In the genomic region with DNA sequence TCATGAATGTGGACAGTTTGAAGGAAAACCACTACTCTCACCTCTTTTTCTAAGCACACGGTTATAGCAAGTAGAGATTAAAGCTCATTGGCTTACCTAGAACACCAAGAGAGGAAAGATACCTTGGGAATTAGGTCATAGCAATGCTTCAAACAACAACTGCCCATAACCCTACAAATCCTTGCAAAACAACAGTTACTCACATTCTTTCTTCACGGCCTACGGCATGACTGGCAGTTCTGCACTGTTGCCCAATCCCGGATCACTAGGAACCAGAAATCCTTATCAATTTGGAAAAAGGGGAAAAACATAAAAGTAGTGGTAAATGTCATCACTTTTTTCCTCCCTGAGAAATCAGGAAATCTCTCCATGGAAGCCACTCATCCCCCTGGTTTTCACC, we compare ENCODE assay signal across 19 cellular contexts. TPM values are rescaled to one million over a fixed set of nuclear protein-coding genes. Genes with fewer than 3 reads are reported as not detected.
DNase-seq lines count a peak whose midpoint lies in the region; ATAC-seq, FAIRE-seq and TF ChIP-seq lines count a peak whose summit lies in the region.
"Had no signal": no experiment of that assay in that cellular context is flagged by ENCODE, and none has a peak within 500 bp of the region (broad histone marks: within the 10 kb centered on the region; RNA-seq: fewer than 3 reads in every experiment).

No MANE protein-coding gene starts in this region.

- H3K79me2 ChIP-seq in HepG2 (ENCODE audit: insufficient read depth, low read length), result no peaks in the 10 kb centered on the region
- no peaks in the 10 kb centered on the region for H3K79me2 ChIP-seq in hepatocyte

- POLR2A ChIA-PET in HepG2 (lab: Yijun Ruan, JAX), result interaction anchor here (1.0 to 2.9 kb wide), 4 partner anchors 9 to 51 kb away, joined by 6 to 22 read pairs (median 6); partner anchors contain the start of genes ISM2 and VIPAS39

- H3K27me3 ChIP-seq in HepG2 (ENCODE audit: control insufficient read depth in 1 of 2, insufficient read depth in 2 of 2, low read length in 2 of 2) (no peaks in the 10 kb centered on the region), right lobe of liver (no peaks in the 10 kb centered on the region), hepatocyte (no peaks in the 10 kb centered on the region)
- H3K27me3 ChIP-seq: cardiac muscle cell, ovary had no signal

- H3K4me3 ChIP-seq in HepG2 (replicated peaks in 1 of 3; ENCODE audit: insufficient read depth in 1 of 3, low read depth in 2 of 3, low read length in 3 of 3) (no peak overlapping the region), right lobe of liver (no peak overlapping the region), hepatocyte (no peak overlapping the region)
- H3K4me3 ChIP-seq: cardiac muscle cell, mucosa of descending colon, ovary had no signal

- no peaks in the 10 kb centered on the region for H3K9me3 ChIP-seq in HepG2 (ENCODE audit: low read length)
- no peaks in the 10 kb centered on the region for H3K9me3 ChIP-seq in right lobe of liver
- no peaks in the 10 kb centered on the region for H3K9me3 ChIP-seq in hepatocyte (ENCODE audit: low read depth)
- H3K9me3 ChIP-seq: Caco-2, ovary had no signal

- H3K27ac ChIP-seq in HepG2 (ENCODE audit: extremely low read length, insufficient read depth, low read length) (peak overlapping the region; percentile 62), right lobe of liver (no peak overlapping the region), hepatocyte (peak overlapping the region; percentile 58)
- H3K27ac ChIP-seq: cardiac muscle cell, ovary had no signal

- 0 out of 2 replicates have a peak overlapping the region, but pooled peaks have one; percentile 5 for H3K4me2 ChIP-seq in HepG2 (ENCODE audit: low read depth, low read length)
- H3K4me2 ChIP-seq in hepatocyte, result no peak overlapping the region

- FAIRE-seq in HepG2 (lab: Jason Lieb, UNC), result peak; percentile 36
- FAIRE-seq: HTR-8/SVneo, islet of Langerhans had no signal

- TF ChIP-seq POLR2A in HepG2 (IDR thresholded peaks at IDR 0.05; ENCODE audit: insufficient read depth in 1 of 2, low read depth in 2 of 2, low read length in 2 of 2) (no peak), right lobe of liver (IDR thresholded peaks at IDR 0.05) (no peak)

- H4K20me1 ChIP-seq in HepG2 (ENCODE audit: insufficient read depth, low read length) (no peaks in the 10 kb centered on the region), hepatocyte (ENCODE audit: insufficient read depth, poor library complexity, severe bottlenecking) (no peaks in the 10 kb centered on the region)

- H3K9ac ChIP-seq in HepG2 (ENCODE audit: insufficient read depth, low read depth, low read length), result 0 out of 2 replicates have a peak overlapping the region, but pooled peaks have one; percentile 19

- in situ Hi-C loops in HepG2 (cut with HindIII; ENCODE audit: extremely low pct_ligation_motif_present, low pct_unique_long_range_greater_than_20kb), result no loop called here

- intact Hi-C loops in HepG2 (cut with micrococcal nuclease; ENCODE audit: unreplicated experiment) (no loop called here), right lobe of liver (cut with DNase I) (no loop called here)

- peak in 1 of 2 experiments; percentile 31; a peak in 1 of 4 replicates for TF ChIP-seq EP300 in HepG2 (IDR thresholded peaks at IDR 0.05; ENCODE audit: low read depth in 2 of 2, low read length in 2 of 2)
- TF ChIP-seq EP300 in HepG2 (CRISPR knock-in tag; IDR thresholded peaks at IDR 0.05; ENCODE audit: borderline replicate concordance), result peak; percentile 42; the same call in 1 of the 2 replicates

- BruUV-seq in HepG2 (replicated peaks; lab: Mats Ljungman, UMichigan), result no TSS peak

- no peak overlapping the region for H2AFZ ChIP-seq in HepG2 (ENCODE audit: low read length)
- no peak overlapping the region for H2AFZ ChIP-seq in hepatocyte

- H3K9me2 ChIP-seq in hepatocyte (replicated peaks; ENCODE audit: insufficient read depth), result no peaks in the 10 kb centered on the region

- CTCF ChIA-PET in HepG2 (lab: Yijun Ruan, JAX; ENCODE audit: low intra/inter-chr PET ratio, low total read pairs), result no interaction called here

- H3K36me3 ChIP-seq in HepG2 (replicated peaks in 1 of 2; ENCODE audit: control insufficient read depth in 1 of 2, insufficient read depth in 2 of 2, low read length in 2 of 2) (peaks cover 4 to 16% of the 10 kb centered on the region in 2 experiments; a peak in 3 of 5 replicates), right lobe of liver (peaks cover 0 to 26% (median 9%) of the 10 kb centered on the region in 4 donors), hepatocyte (replicated peaks; ENCODE audit: insufficient read depth, low read depth) (no peaks in the 10 kb centered on the region)
- H3K36me3 ChIP-seq: ovary had no signal

- H3K4me1 ChIP-seq in HepG2 (ENCODE audit: insufficient read depth, low read length) (peaks cover 44% of the 10 kb centered on the region), right lobe of liver (no peaks in the 10 kb centered on the region), hepatocyte (ENCODE audit: insufficient read depth) (peaks cover 4% of the 10 kb centered on the region)

- TF ChIP-seq CTCF in HepG2 (CRISPR knock-in tag; IDR thresholded peaks at IDR 0.05) (no peak), right lobe of liver (IDR thresholded peaks at IDR 0.05) (no peak), hepatocyte (IDR thresholded peaks at IDR 0.05; ENCODE audit: poor library complexity) (no peak)

- DNase-seq in HepG2 (ENCODE audit: low spot score), result peak; percentile 91
- no peak for DNase-seq in right lobe of liver
- peak; percentile 81 for DNase-seq in astrocyte of the hippocampus (ENCODE audit: low read depth, low spot score)
- DNase-seq in hepatocyte (ENCODE audit: low spot score), result no peak
- no peak for DNase-seq in MV-4-11 (lab: John Stamatoyannopoulos, UW)
- DNase-seq in NCI-H1436 treated with DMSO at 0.1 percent for 48 hours (lab: John Stamatoyannopoulos, UW), result no peak
- DNase-seq: activated gamma-delta T cell treated with Interleukin-2 at 50 U/mL for 16 hours; effector CD8-positive, alpha-beta T cell; glutamatergic neuron; mucosa of descending colon; NCI-H82; ovary had no signal

- ATAC-seq in HepG2 (peak; percentile 88), right lobe of liver (no peak), HG03175 (IDR thresholded peaks at IDR 0.05; ENCODE audit: unreplicated experiment) (no peak), HG02571 (IDR thresholded peaks at IDR 0.05; ENCODE audit: unreplicated experiment) (no peak)
- ATAC-seq: mucosa of descending colon had no signal

- WGBS in HepG2 (ENCODE audit: low lambda C conversion rate), result 22% methylated on average over 4 of the region's 4 CpGs
- 79% methylated on average over 4 of the region's 4 CpGs for WGBS in right lobe of liver (ENCODE audit: insufficient coverage, low coverage, low lambda C conversion rate, missing lambda C conversion rate)
- WGBS in hepatocyte (ENCODE audit: low lambda C conversion rate, missing lambda C conversion rate), result 62% methylated on average over 4 of the region's 4 CpGs

- TF ChIP-seq RAD21 in HepG2 (CRISPR knock-in tag; IDR thresholded peaks at IDR 0.05), result no peak

RNA-seq across cellular contexts. Expression of gene ISM2, which starts 9.6 kb away (rescaled TPM):
- 0.83 and 1.8 TPM in 2 replicates for total RNA-seq in HepG2 (2016; rRNA removed; fragmentation: Illumina TruSeq; extraction: Trizol)
- 0.20 and 0.44 TPM in 2 replicates for total RNA-seq in HepG2 (2016; cell fraction: cytosol; rRNA removed; fragmentation: Illumina TruSeq; extraction: Trizol; ENCODE audit: low read depth)
- 0.56 and 1.8 TPM in 2 replicates for total RNA-seq in HepG2 (2016; cell fraction: insoluble cytoplasmic fraction; rRNA removed; fragmentation: Illumina TruSeq; extraction: Trizol)
- total RNA-seq in HepG2 (2016; cell fraction: membrane; rRNA removed; fragmentation: Illumina TruSeq; extraction: Trizol), result 0.46 and 0.55 TPM in 2 replicates
- total RNA-seq in HepG2 (2016; cell fraction: nucleus; rRNA removed; fragmentation: Illumina TruSeq; extraction: Trizol), result 1.4 TPM in 2 replicates
- polyA plus RNA-seq in HepG2 (2011; rRNA removed), result 40.7 and 43.2 TPM in 2 replicates
- polyA plus RNA-seq in HepG2 (2011; cell fraction: cytosol; rRNA removed), result 17.0 and 22.7 TPM in 2 replicates
- 47.8 and 68.7 TPM in 2 replicates for polyA plus RNA-seq in HepG2 (2011; cell fraction: nucleus; rRNA removed)
- polyA plus RNA-seq in HepG2 (2012), result 59.6 and 62.7 TPM in 2 replicates
- polyA plus RNA-seq in HepG2 (2016; cell fraction: cytosol; fragmentation: Illumina TruSeq; extraction: Trizol; ENCODE audit: low read depth), result 0.08 and 0.19 TPM in 2 replicates
- polyA plus RNA-seq in HepG2 (2016; cell fraction: insoluble cytoplasmic fraction; fragmentation: Illumina TruSeq; extraction: Trizol; ENCODE audit: low read depth), result 0.53 and 0.60 TPM in 2 replicates
- 0.16 and 0.26 TPM in 2 replicates for polyA plus RNA-seq in HepG2 (2016; cell fraction: membrane; fragmentation: Illumina TruSeq; extraction: Trizol; ENCODE audit: low read depth)
- 2.1 and 2.3 TPM in 2 replicates for polyA plus RNA-seq in HepG2 (2016; cell fraction: nucleus; fragmentation: Illumina TruSeq; extraction: Trizol; ENCODE audit: insufficient read depth, low read depth)
- 0.09 and 81.0 TPM in 2 replicates for polyA minus RNA-seq in HepG2 (2011; rRNA and poly(A)+ RNA removed; ENCODE audit: low replicate concordance)
- 31.8 and 33.0 TPM in 2 replicates for polyA minus RNA-seq in HepG2 (2011; cell fraction: cytosol; rRNA and poly(A)+ RNA removed)
- polyA minus RNA-seq in HepG2 (2011; cell fraction: nucleus; rRNA and poly(A)+ RNA removed), result 18.5 and 28.2 TPM in 2 replicates
- under 1 TPM in 1 of 6 experiments, not detected in 5; 0.37 TPM for total RNA-seq in right lobe of liver
- total RNA-seq in hepatocyte, result 5.1 and 8.1 TPM in 2 replicates
- polyA plus RNA-seq in hepatocyte, result 6.3 and 9.0 TPM in 2 replicates
- total RNA-seq: T-helper 1 cell treated with Interleukin-12 subunit alpha and Interleukin-12 subunit beta and Interleukin-4 antibody, amounts not matched to agents 30 ng/mL and 1 ng/mL, for 36 hours had no signal
- polyA plus RNA-seq: cardiac muscle cell had no signal

RNA-seq across cellular contexts. Expression of gene AHSA1, which starts 50.4 kb away (rescaled TPM):
- 241 and 310 TPM in 2 replicates for total RNA-seq in HepG2 (2016; rRNA removed; fragmentation: Illumina TruSeq; extraction: Trizol)
- 46.4 and 46.6 TPM in 2 replicates for total RNA-seq in HepG2 (2016; cell fraction: cytosol; rRNA removed; fragmentation: Illumina TruSeq; extraction: Trizol; ENCODE audit: low read depth)
- total RNA-seq in HepG2 (2016; cell fraction: insoluble cytoplasmic fraction; rRNA removed; fragmentation: Illumina TruSeq; extraction: Trizol), result 247 and 307 TPM in 2 replicates
- 65.3 and 71.9 TPM in 2 replicates for total RNA-seq in HepG2 (2016; cell fraction: membrane; rRNA removed; fragmentation: Illumina TruSeq; extraction: Trizol)
- total RNA-seq in HepG2 (2016; cell fraction: nucleus; rRNA removed; fragmentation: Illumina TruSeq; extraction: Trizol), result 99.7 and 100 TPM in 2 replicates
- polyA plus RNA-seq in HepG2 (2011; rRNA removed), result 113 and 118 TPM in 2 replicates
- 126 and 174 TPM in 2 replicates for polyA plus RNA-seq in HepG2 (2011; cell fraction: cytosol; rRNA removed)
- polyA plus RNA-seq in HepG2 (2011; cell fraction: nucleus; rRNA removed), result 40.9 and 53.0 TPM in 2 replicates
- 114 and 118 TPM in 2 replicates for polyA plus RNA-seq in HepG2 (2012)
- 26.2 TPM in 2 replicates for polyA plus RNA-seq in HepG2 (2016; cell fraction: cytosol; fragmentation: Illumina TruSeq; extraction: Trizol; ENCODE audit: low read depth)
- polyA plus RNA-seq in HepG2 (2016; cell fraction: insoluble cytoplasmic fraction; fragmentation: Illumina TruSeq; extraction: Trizol; ENCODE audit: low read depth), result 395 TPM in 2 replicates
- 42.3 and 47.2 TPM in 2 replicates for polyA plus RNA-seq in HepG2 (2016; cell fraction: membrane; fragmentation: Illumina TruSeq; extraction: Trizol; ENCODE audit: low read depth)
- 170 and 191 TPM in 2 replicates for polyA plus RNA-seq in HepG2 (2016; cell fraction: nucleus; fragmentation: Illumina TruSeq; extraction: Trizol; ENCODE audit: insufficient read depth, low read depth)
- 102 and 240 TPM in 2 replicates for polyA minus RNA-seq in HepG2 (2011; rRNA and poly(A)+ RNA removed; ENCODE audit: low replicate concordance)
- polyA minus RNA-seq in HepG2 (2011; cell fraction: cytosol; rRNA and poly(A)+ RNA removed), result 59.2 and 65.4 TPM in 2 replicates
- polyA minus RNA-seq in HepG2 (2011; cell fraction: nucleus; rRNA and poly(A)+ RNA removed), result 32.2 and 49.9 TPM in 2 replicates
- 100 to 1,000 TPM in 1 of 6 experiments, 10 to 100 TPM in 5; 40.6 to 114 (median 77.6) TPM for total RNA-seq in right lobe of liver
- 111 and 126 TPM in 2 replicates for total RNA-seq in hepatocyte
- polyA plus RNA-seq in hepatocyte, result 127 and 128 TPM in 2 replicates

RNA-seq across cellular contexts. Expression of gene VIPAS39, which starts 50.8 kb away (rescaled TPM):
- total RNA-seq in HepG2 (2016; rRNA removed; fragmentation: Illumina TruSeq; extraction: Trizol) (13.3 and 14.9 TPM in 2 replicates), right lobe of liver (1 to 10 TPM; 7.2 to 9.9 (median 8.6) TPM), hepatocyte (22.6 and 29.2 TPM in 2 replicates)
- 2.6 and 2.8 TPM in 2 replicates for total RNA-seq in HepG2 (2016; cell fraction: cytosol; rRNA removed; fragmentation: Illumina TruSeq; extraction: Trizol; ENCODE audit: low read depth)
- 12.8 and 14.5 TPM in 2 replicates for total RNA-seq in HepG2 (2016; cell fraction: insoluble cytoplasmic fraction; rRNA removed; fragmentation: Illumina TruSeq; extraction: Trizol)
- 6.3 and 6.8 TPM in 2 replicates for total RNA-seq in HepG2 (2016; cell fraction: membrane; rRNA removed; fragmentation: Illumina TruSeq; extraction: Trizol)
- total RNA-seq in HepG2 (2016; cell fraction: nucleus; rRNA removed; fragmentation: Illumina TruSeq; extraction: Trizol), result 11.3 and 15.3 TPM in 2 replicates
- polyA plus RNA-seq in HepG2 (2011; rRNA removed) (18.7 and 21.5 TPM in 2 replicates), hepatocyte (11.7 and 13.0 TPM in 2 replicates)
- 11.6 and 15.0 TPM in 2 replicates for polyA plus RNA-seq in HepG2 (2011; cell fraction: cytosol; rRNA removed)
- 15.9 and 19.5 TPM in 2 replicates for polyA plus RNA-seq in HepG2 (2011; cell fraction: nucleus; rRNA removed)
- 9.7 and 11.4 TPM in 2 replicates for polyA plus RNA-seq in HepG2 (2012)
- 1.7 and 1.8 TPM in 2 replicates for polyA plus RNA-seq in HepG2 (2016; cell fraction: cytosol; fragmentation: Illumina TruSeq; extraction: Trizol; ENCODE audit: low read depth)
- polyA plus RNA-seq in HepG2 (2016; cell fraction: insoluble cytoplasmic fraction; fragmentation: Illumina TruSeq; extraction: Trizol; ENCODE audit: low read depth), result 14.7 and 15.7 TPM in 2 replicates
- 3.7 and 4.4 TPM in 2 replicates for polyA plus RNA-seq in HepG2 (2016; cell fraction: membrane; fragmentation: Illumina TruSeq; extraction: Trizol; ENCODE audit: low read depth)
- polyA plus RNA-seq in HepG2 (2016; cell fraction: nucleus; fragmentation: Illumina TruSeq; extraction: Trizol; ENCODE audit: insufficient read depth, low read depth), result 14.0 and 16.4 TPM in 2 replicates
- 18.9 and 21.0 TPM in 2 replicates for polyA minus RNA-seq in HepG2 (2011; rRNA and poly(A)+ RNA removed; ENCODE audit: low replicate concordance)
- 9.8 and 11.7 TPM in 2 replicates for polyA minus RNA-seq in HepG2 (2011; cell fraction: cytosol; rRNA and poly(A)+ RNA removed)
- 29.2 and 34.9 TPM in 2 replicates for polyA minus RNA-seq in HepG2 (2011; cell fraction: nucleus; rRNA and poly(A)+ RNA removed)

Comparison
In these comparisons a context has a peak if more than half of its experiments do, and no peak if none do; other contexts are left out.
1. DNase-seq: peak in HepG2 (single experiment) and astrocyte of the hippocampus (single experiment); none in right lobe of liver (0 of 3), hepatocyte (single experiment), MV-4-11 (single experiment) and NCI-H1436 treated with DMSO at 0.1 percent for 48 hours (single experiment).
2. H3K27ac ChIP-seq: peak in HepG2 (single experiment) and hepatocyte (single experiment); none in right lobe of liver (0 of 3).